21 cellular contexts compared by ENCODE assay signal in the genomic region with DNA sequence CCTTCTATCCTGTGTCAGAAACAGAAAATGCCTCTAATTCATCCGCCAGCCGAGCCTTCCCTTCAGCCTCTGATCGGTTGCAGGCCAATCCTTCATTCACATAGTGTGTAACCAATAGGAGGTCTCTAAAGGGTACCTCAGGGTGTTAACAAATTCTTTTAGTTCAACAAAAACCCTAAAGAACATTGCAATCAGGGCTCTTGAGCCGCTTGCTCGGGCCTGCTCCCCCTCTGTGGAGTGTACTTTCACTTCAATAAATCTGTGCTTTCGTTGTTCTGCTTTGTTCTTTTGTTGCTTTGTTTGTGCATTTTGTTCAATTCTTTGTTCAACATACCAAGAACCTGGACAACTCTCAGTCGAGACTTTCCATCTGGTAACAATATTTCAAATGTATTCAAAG.
"Had no signal": no experiment of that assay in that cellular context is flagged by ENCODE, and none has a peak within 500 bp of the region (broad histone marks: within the 10 kb centered on the region; RNA-seq: fewer than 3 reads in every experiment).

No MANE protein-coding gene starts in this region.

- H3K27me3 ChIP-seq: Peyer's patch, SJCRH30 had no signal

- H3K4me3 ChIP-seq: K562, Peyer's patch, SJCRH30 had no signal

- H3K4me2 ChIP-seq: KMS-11 had no signal

- FAIRE-seq: K562 had no signal

- H3K4me1 ChIP-seq: Peyer's patch had no signal

- H3K27ac ChIP-seq: KMS-11, Peyer's patch, SJCRH30 had no signal

- H3K36me3 ChIP-seq: Peyer's patch, SJCRH30 had no signal

- H3K9ac ChIP-seq: KMS-11 had no signal

- DNase-seq: Kasumi-1, MM.1S, NCI-H1092 treated with DMSO at 0.1 percent for 48 hours, NCI-H1436, NCI-H187, NCI-H2029, NCI-H2171, NCI-H226, NCI-H446, NCI-H510A, NCI-H524 treated with DMSO at 0.1 percent for 48 hours, NCI-H69, NCI-H774, PC-3, Peyer's patch, SHP77 treated with DMSO at 0.1 percent for 48 hours, SJCRH30 had no signal

- H3K9me3 ChIP-seq: Peyer's patch, SJCRH30 had no signal

- ATAC-seq: K562, PC-3, Right ventricle myocardium inferior, SK-N-SH treated with all-trans-retinoic acid at 6 μM for 48 hours had no signal
